ENCODE assay signal across 19 cellular contexts in the genomic region with DNA sequence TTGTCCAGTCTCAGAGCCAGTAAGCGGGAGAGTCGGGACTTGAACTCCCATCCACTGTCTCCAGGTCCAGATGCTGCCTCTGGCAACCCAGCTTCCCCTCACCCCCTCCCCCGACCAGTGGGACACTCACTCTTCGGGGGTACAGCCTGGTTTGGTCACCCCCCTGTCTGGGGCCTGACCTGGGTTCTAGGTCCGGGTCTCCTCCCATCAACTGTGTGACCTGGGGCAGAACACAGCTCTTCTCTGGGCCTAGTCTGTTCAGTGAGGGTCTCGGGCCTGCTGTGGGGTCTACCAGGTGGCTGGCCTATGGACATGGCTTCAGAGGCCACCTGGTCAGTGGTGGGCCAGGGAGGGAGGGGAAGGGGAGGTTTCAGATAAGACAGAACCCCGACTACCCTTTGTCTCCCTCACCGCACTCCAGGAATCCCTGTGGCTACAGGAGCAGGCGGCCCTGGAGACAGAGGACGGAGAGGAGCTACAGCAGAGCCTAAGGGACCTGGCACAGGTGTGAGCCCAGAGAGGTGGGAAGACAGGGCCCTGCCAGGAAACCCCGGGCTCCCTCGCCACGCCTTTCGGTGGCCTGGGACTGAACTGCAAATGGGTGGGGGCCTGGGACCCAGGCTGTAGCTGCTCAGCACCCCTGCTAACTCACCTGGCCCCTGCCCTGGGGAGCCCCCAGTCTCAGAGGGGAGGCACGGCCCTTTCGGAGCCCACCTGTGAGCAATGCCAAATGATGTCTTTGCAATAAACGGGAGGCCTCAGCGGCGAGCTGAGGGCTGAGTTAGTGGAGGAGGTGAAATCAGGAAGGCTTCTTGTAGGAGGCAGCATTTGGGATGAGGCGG. TPM values are rescaled to one million over a fixed set of nuclear protein-coding genes. Genes with fewer than 3 reads are reported as not detected.
DNase-seq lines count a peak whose midpoint lies in the region; ATAC-seq and TF ChIP-seq lines count a peak whose summit lies in the region.
"Had no signal": no experiment of that assay in that cellular context is flagged by ENCODE, and none has a peak within 500 bp of the region (broad histone marks: within the 10 kb centered on the region; RNA-seq: fewer than 3 reads in every experiment).

No MANE protein-coding gene starts in this region.

- no peak overlapping the region for H3K56ac ChIP-seq in H9 (ENCODE audit: insufficient read length, low read depth, low read length)

- H3K4me1 Mint-ChIP-seq in H9 = peaks cover 8 to 28% of the 10 kb centered on the region in 2 experiments

- H3K4me1 ChIP-seq in H9 (ENCODE audit: insufficient read depth, low read length) (no peaks in the 10 kb centered on the region), iPS-20b (ENCODE audit: insufficient read depth, low read length) (no peaks in the 10 kb centered on the region), parathyroid adenoma (no peaks in the 10 kb centered on the region)

- no peak overlapping the region for H3K18ac ChIP-seq in H9 (ENCODE audit: insufficient read length, low read depth, low read length)

- H3K23ac ChIP-seq in H9 (ENCODE audit: insufficient read length, low read depth, low read length) = no peak overlapping the region

- no peaks in the 10 kb centered on the region; the same call in 1 of the 2 replicates for H3K79me2 ChIP-seq in H9 (ENCODE audit: insufficient read depth, low read length)
- H3K79me2 ChIP-seq in parathyroid adenoma = no peaks in the 10 kb centered on the region

- H3K23me2 ChIP-seq in H9 (ENCODE audit: insufficient read length, low read depth, low read length, poor library complexity, severe bottlenecking) = no peaks in the 10 kb centered on the region

- H4K8ac ChIP-seq in H9 (replicated peaks; ENCODE audit: insufficient read length, low read depth, low read length) = no peak overlapping the region

- H3K4ac ChIP-seq in H9 (ENCODE audit: low read depth, low read length) = no peak overlapping the region

- H2BK20ac ChIP-seq in H9 (ENCODE audit: low read depth, low read length, poor library complexity, severe bottlenecking) = no peak overlapping the region

- in situ Hi-C loops in brain microvascular endothelial cell (cut with HindIII; ENCODE audit: low pct_ligation_motif_present, low sequenced_read_pairs) = no loop called here

- H3K36me3 ChIP-seq in brain microvascular endothelial cell (replicated peaks) (no peaks in the 10 kb centered on the region), iPS-20b (ENCODE audit: insufficient read depth, low read depth, low read length) (no peaks in the 10 kb centered on the region), parathyroid adenoma (ENCODE audit: control insufficient read depth, insufficient read depth, low read length) (no peaks in the 10 kb centered on the region)
- H3K36me3 ChIP-seq: BLaER1 had no signal

- no peaks in the 10 kb centered on the region; the same call in 1 of the 2 replicates for H3K27me3 ChIP-seq in H9 (ENCODE audit: insufficient read depth, low read length)
- H3K27me3 ChIP-seq in brain microvascular endothelial cell (replicated peaks) = no peaks in the 10 kb centered on the region
- H3K27me3 ChIP-seq in iPS-20b (ENCODE audit: insufficient read depth, low read length) = peaks cover 38% of the 10 kb centered on the region
- no peaks in the 10 kb centered on the region for H3K27me3 ChIP-seq in parathyroid adenoma (ENCODE audit: control insufficient read depth, insufficient read depth, low read length)

- no peak for TF ChIP-seq CTCF in H9 (conservative IDR thresholded peaks at IDR 0.05)
- TF ChIP-seq CTCF in brain microvascular endothelial cell (IDR thresholded peaks at IDR 0.05; ENCODE audit: low read depth, low read length, missing control alignments) = no peak
- no peak for TF ChIP-seq CTCF in parathyroid adenoma (IDR thresholded peaks at IDR 0.05)

- H3K4me3 Mint-ChIP-seq in H9 = peak overlapping the region; percentile 36 to 62; a peak in 2 of 5 replicates
- H3K4me3 Mint-ChIP-seq: activated naive CD8-positive, alpha-beta T cell treated with anti-CD3 and anti-CD28 coated beads, Interleukin-2, amount 50 U/mL, for 24 hours; activated T-cell treated with anti-CD3 and anti-CD28 coated beads, Interleukin-2, amount 50 U/mL, for 24 hours had no signal

- H3K14ac ChIP-seq in H9 (ENCODE audit: insufficient read depth, low read length) = no peak overlapping the region

- no peak overlapping the region for H2BK12ac ChIP-seq in H9 (ENCODE audit: insufficient read length, low read depth, low read length)

- H3K4me2 ChIP-seq in H9 (ENCODE audit: insufficient read depth, insufficient read length, low read length) (peak overlapping the region; percentile 22), parathyroid adenoma (ENCODE audit: low read length) (no peak overlapping the region)
- H3K4me2 ChIP-seq: BLaER1 had no signal

- H2BK120ac ChIP-seq in H9 (ENCODE audit: low read depth, low read length, poor library complexity, severe bottlenecking) = no peak overlapping the region

- no peak overlapping the region for H4K91ac ChIP-seq in H9 (ENCODE audit: insufficient read length, low read depth, low read length)

- ATAC-seq in GM21423 (IDR thresholded peaks at IDR 0.05; ENCODE audit: unreplicated experiment) = no peak
- ATAC-seq in HG03432 (IDR thresholded peaks at IDR 0.05; ENCODE audit: unreplicated experiment) = no peak
- ATAC-seq: activated naive CD8-positive, alpha-beta T cell treated with anti-CD3 and anti-CD28 coated beads, Interleukin-2, amount 50 U/mL, for 24 hours; naive thymus-derived CD8-positive, alpha-beta T cell had no signal

- H3K27ac Mint-ChIP-seq in H9 = no peak overlapping the region
- H3K27ac Mint-ChIP-seq: activated CD4-positive, alpha-beta T cell treated with anti-CD3 and anti-CD28 coated beads, Interleukin-2, amount 10 ng/mL, durations not matched to agents 7 days and 5 days; activated naive CD8-positive, alpha-beta T cell treated with anti-CD3 and anti-CD28 coated beads, Interleukin-2, amount 50 U/mL, for 24 hours; activated T-cell treated with anti-CD3 and anti-CD28 coated beads, Interleukin-2, amount 50 U/mL, for 24 hours had no signal

- H3K9me3 Mint-ChIP-seq in H9 = no peaks in the 10 kb centered on the region
- H3K9me3 Mint-ChIP-seq: activated CD4-positive, alpha-beta T cell treated with anti-CD3 and anti-CD28 coated beads, Interleukin-2, amount 10 ng/mL, durations not matched to agents 7 days and 5 days; activated naive CD8-positive, alpha-beta T cell treated with anti-CD3 and anti-CD28 coated beads, Interleukin-2, amount 50 U/mL, for 24 hours; activated T-cell treated with anti-CD3 and anti-CD28 coated beads, Interleukin-2, amount 50 U/mL, for 24 hours; naive thymus-derived CD8-positive, alpha-beta T cell had no signal

- no peaks in the 10 kb centered on the region; a peak in 1 of 7 replicates for H3K36me3 Mint-ChIP-seq in H9 (ENCODE audit: insufficient read depth in 1 of 3, low read depth in 3 of 3)
- H3K36me3 Mint-ChIP-seq: naive thymus-derived CD8-positive, alpha-beta T cell had no signal

- H2BK5ac ChIP-seq in H9 (ENCODE audit: insufficient read length, low read length) = no peak overlapping the region

- no peaks in the 10 kb centered on the region for H4K20me1 ChIP-seq in H9 (ENCODE audit: control insufficient read depth, insufficient read depth, insufficient read length)

- DNase-seq in H9 (no peak), brain microvascular endothelial cell (no peak), posterior vena cava (ENCODE audit: low spot score) (no peak), dermis blood vessel endothelial cell (no peak)
- DNase-seq: activated CD4-positive, alpha-beta T cell treated with anti-CD3 and anti-CD28 coated beads, Interleukin-2, amount 10 ng/mL, durations not matched to agents 7 days and 5 days; activated naive CD8-positive, alpha-beta T cell treated with anti-CD3 and anti-CD28 coated beads, Interleukin-2, amount 50 U/mL, for 24 hours; activated T-cell treated with anti-CD3 and anti-CD28 coated beads, Interleukin-2, amount 50 U/mL, for 24 hours; DMS 273 treated with DMSO at 0.1 percent for 48 hours; left cardiac atrium; naive thymus-derived CD8-positive, alpha-beta T cell; NCI-H1436 treated with DMSO at 0.1 percent for 48 hours; NCI-H446; SIG-M5; stimulated activated CD4-positive, alpha-beta T cell treated with anti-CD3 and anti-CD28 coated beads, Interleukin-1b, Interleukin-23, amount 100 ng/mL, for 48 hours had no signal

- no peak overlapping the region for H3T11ph ChIP-seq in H9 (ENCODE audit: low read length)

- peaks cover 35% of the 10 kb centered on the region for H3K27me3 Mint-ChIP-seq in H9 (ENCODE audit: low read depth)

- H3K9ac ChIP-seq in H9 (ENCODE audit: extremely low read depth, insufficient read length, low read length) (no peak overlapping the region), iPS-20b (ENCODE audit: low read depth, low read length) (no peak overlapping the region), parathyroid adenoma (no peak overlapping the region)
- H3K9ac ChIP-seq: BLaER1 had no signal

- no peaks in the 10 kb centered on the region for H3K9me3 ChIP-seq in H9 (ENCODE audit: control insufficient read depth, low read depth, low read length)
- H3K9me3 ChIP-seq in iPS-20b (ENCODE audit: insufficient read depth, low read depth, low read length) = no peaks in the 10 kb centered on the region
- no peaks in the 10 kb centered on the region for H3K9me3 ChIP-seq in parathyroid adenoma (ENCODE audit: control insufficient read depth, low read length)
- H3K9me3 ChIP-seq: BLaER1 had no signal

- peak overlapping the region; percentile 34 for H3K4me3 ChIP-seq in brain microvascular endothelial cell (ENCODE audit: low read depth, low read length)
- H3K4me3 ChIP-seq in iPS-20b (ENCODE audit: low read length) = peak overlapping the region; percentile 60; the same call in 1 of the 2 replicates
- H3K4me3 ChIP-seq in parathyroid adenoma (ENCODE audit: low read depth, low read length) = peak overlapping the region; percentile 17
- H3K4me3 ChIP-seq: BLaER1 had no signal

- H3K79me1 ChIP-seq in H9 (ENCODE audit: insufficient read depth, low read depth, low read length, poor library complexity, severe bottlenecking) = no peaks in the 10 kb centered on the region

- no peak overlapping the region for H2AFZ ChIP-seq in H9 (ENCODE audit: low read length)
- H2AFZ ChIP-seq in parathyroid adenoma = peak overlapping the region; percentile 82

- no peak overlapping the region for H4K5ac ChIP-seq in H9 (ENCODE audit: insufficient read length, low read depth, low read length)

- H3K27ac ChIP-seq in H9 (ENCODE audit: insufficient read length, low read depth, low read length) (no peak overlapping the region), brain microvascular endothelial cell (no peak overlapping the region), iPS-20b (ENCODE audit: low read length) (no peak overlapping the region), parathyroid adenoma (no peak overlapping the region)
- H3K27ac ChIP-seq: BLaER1 had no signal

- intact Hi-C loops in posterior vena cava (cut with DNase I) = no loop called here

- no peak overlapping the region for H2BK15ac ChIP-seq in H9 (ENCODE audit: low read depth, low read length)

- H2AK5ac ChIP-seq in H9 (ENCODE audit: insufficient read length, low read length) = no peak overlapping the region

- no CpG with 5 or more reads among the region's 20 CpGs for WGBS in H9 (ENCODE audit: extremely low coverage, insufficient read length, low lambda C conversion rate)

RNA-seq across cellular contexts. Expression of gene NBPF3, which starts 4.1 kb away (rescaled TPM):
- total RNA-seq in H9 (2021) (15.8 and 16.2 TPM in 2 replicates), posterior vena cava (1 to 10 TPM; 5.2 to 6.8 TPM), dermis blood vessel endothelial cell (1.4 and 6.6 TPM in 2 replicates)
